ENCODE assay signal across 28 cellular contexts in genomic region chr6:28239636-28240035, GRCh38. TPM values are rescaled to one million over a fixed set of nuclear protein-coding genes. Genes with fewer than 3 reads are reported as not detected.
"Had no signal": no experiment of that assay in that cellular context is flagged by ENCODE, and none has a peak within 500 bp of the region (broad histone marks: within the 10 kb centered on the region; RNA-seq: fewer than 3 reads in every experiment).

No MANE protein-coding gene starts in this region.

- DNase-seq: activated CD4-positive, alpha-beta memory T cell treated with anti-CD3 and anti-CD28 coated beads for 36 hours; activated CD4-positive, alpha-beta T cell treated with anti-CD3 and anti-CD28 coated beads, Interleukin-2, amount 10 ng/mL, durations not matched to agents 24 days and 14 days; activated CD4-positive, CD25-positive, alpha-beta regulatory T cell treated with anti-CD3 and anti-CD28 coated beads, Interleukin-2, amount 50 U/mL, for 72 hours; activated CD8-positive, alpha-beta memory T cell treated with anti-CD3 and anti-CD28 coated beads, Interleukin-2, amount 50 U/mL, for 4 hours; activated effector memory CD4-positive, alpha-beta T cell treated with anti-CD3 and anti-CD28 coated beads, Interleukin-2, amount 50 U/mL, for 16 hours; activated naive CD4-positive, alpha-beta T cell treated with anti-CD3 and anti-CD28 coated beads for 36 hours; activated naive CD8-positive, alpha-beta T cell treated with anti-CD3 and anti-CD28 coated beads for 36 hours; activated T-cell treated with anti-CD3 and anti-CD28 coated beads, Interleukin-2, amount 50 U/mL, for 1 hour; adrenal gland; aorta; body of pancreas; effector memory CD4-positive, alpha-beta T cell; kidney glomerular epithelial cell; left lung; lower lobe of right lung; mesenchymal stem cell; naive thymus-derived CD8-positive, alpha-beta T cell; occipital lobe; stimulated activated CD4-positive, alpha-beta T cell treated with anti-CD3 and anti-CD28 coated beads, Interleukin-1b, Interleukin-23, amount 100 ng/mL, for 48 hours; stimulated activated CD4-positive, alpha-beta T cell treated with anti-CD3 and anti-CD28 coated beads, Interleukin-4, amount 100 ng/mL, for 4 hours; stimulated activated CD8-positive, alpha-beta memory T cell treated with anti-CD3 and anti-CD28 coated beads, Interleukin-4, amount 100 ng/mL, for 48 hours; stomach; tibial artery had no signal

- ATAC-seq: body of pancreas; left lung; lower lobe of right lung; naive thymus-derived CD8-positive, alpha-beta T cell; stimulated activated memory B cell treated with anti-CD40 and anti-IgM and Interleukin-4, amounts not matched to agents 10 μg/mL and 1 μg/mL and 100 μg/mL, for 72 hours had no signal

- H3K4me3 ChIP-seq: adrenal gland, body of pancreas, left lung, lower lobe of right lung, right atrium auricular region, smooth muscle cell, stomach, suprapubic skin, tibial artery had no signal

RNA-seq across cellular contexts. Expression of gene NKAPL, which starts 19.5 kb away (rescaled TPM):
- total RNA-seq: activated CD4-positive, alpha-beta memory T cell treated with anti-CD3 and anti-CD28 coated beads for 36 hours; activated CD4-positive, alpha-beta T cell treated with anti-CD3 and anti-CD28 coated beads, Interleukin-2, amount 10 ng/mL, durations not matched to agents 24 days and 14 days; neural crest cell; smooth muscle cell had no signal
